9 cellular contexts compared by ENCODE assay signal in the genomic region with DNA sequence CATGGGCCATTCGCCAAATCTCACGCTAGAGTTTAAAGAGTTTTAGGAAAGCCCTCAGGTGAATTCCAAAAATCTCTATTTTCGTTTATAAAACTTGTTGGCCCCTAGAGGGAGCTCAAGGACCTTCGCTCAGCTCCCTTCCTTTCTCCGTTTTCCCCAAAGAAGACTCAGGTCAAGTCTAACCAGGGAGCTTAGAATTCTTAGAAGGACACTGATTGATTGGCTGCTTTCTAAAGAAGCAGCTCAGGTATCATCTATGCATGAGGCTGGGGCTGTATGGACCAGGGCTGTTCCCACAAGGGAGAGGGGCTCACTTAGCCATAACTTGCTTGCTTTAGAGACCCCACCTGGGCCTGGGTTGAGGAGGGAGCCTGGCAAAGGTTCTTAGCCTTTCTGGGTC. TPM values are rescaled to one million over a fixed set of nuclear protein-coding genes. Genes with fewer than 3 reads are reported as not detected.
DNase-seq lines count a peak whose midpoint lies in the region; ATAC-seq, FAIRE-seq and TF ChIP-seq lines count a peak whose summit lies in the region.
"Had no signal": no experiment of that assay in that cellular context is flagged by ENCODE, and none has a peak within 500 bp of the region (broad histone marks: within the 10 kb centered on the region; RNA-seq: fewer than 3 reads in every experiment).

No MANE protein-coding gene starts in this region.

- H3K36me3 Mint-ChIP-seq in CD14-positive monocyte (no peaks in the 10 kb centered on the region), neural crest cell (ENCODE audit: low read depth) (peaks cover 52% of the 10 kb centered on the region)

- TF ChIP-seq CTCF in CD14-positive monocyte (IDR thresholded peaks at IDR 0.05) (peak; percentile 80), RWPE2 (IDR thresholded peaks at IDR 0.05; ENCODE audit: poor library complexity, severe bottlenecking) (peak; percentile 89), neural crest cell (conservative IDR thresholded peaks at IDR 0.05) (peak; percentile 77)

- H3K9me3 ChIP-seq in RWPE2 (ENCODE audit: severe bottlenecking): no peaks in the 10 kb centered on the region

- H3K27ac Mint-ChIP-seq in CD14-positive monocyte (no peak overlapping the region), neural crest cell (ENCODE audit: unreplicated experiment) (no peak overlapping the region)

- no peaks in the 10 kb centered on the region for H3K27me3 ChIP-seq in RWPE2 (ENCODE audit: insufficient read depth, poor library complexity, severe bottlenecking)

- no peak overlapping the region for H3K4me3 ChIP-seq in RWPE2 (ENCODE audit: severe bottlenecking)

- peaks cover 97% of the 10 kb centered on the region for H3K36me3 ChIP-seq in RWPE2 (ENCODE audit: low read depth)

- H3K9me3 Mint-ChIP-seq in CD14-positive monocyte (peaks cover 2 to 6% (median 3%) of the 10 kb centered on the region in 7 donors), neural crest cell (no peaks in the 10 kb centered on the region)

- peaks cover 14% of the 10 kb centered on the region for H3K4me1 Mint-ChIP-seq in CD14-positive monocyte
- H3K4me1 Mint-ChIP-seq in neural crest cell: peaks cover 6% of the 10 kb centered on the region

- H3K4me3 Mint-ChIP-seq in CD14-positive monocyte: no peak overlapping the region
- no peak overlapping the region for H3K4me3 Mint-ChIP-seq in neural crest cell

- intact Hi-C loops in CD14-positive monocyte (cut with micrococcal nuclease): loop anchor here (5.0 kb wide), 1 partner anchor 208 kb away; no protein-coding TSS in a partner anchor

- peak; percentile 62 for FAIRE-seq in GM12892 (lab: Jason Lieb, UNC)

- no peaks in the 10 kb centered on the region for H3K4me1 ChIP-seq in RWPE2 (ENCODE audit: insufficient read depth, poor library complexity, severe bottlenecking)

- DNase-seq in CD14-positive monocyte (ENCODE audit: low spot score) (no peak), GM12892 (ENCODE audit: insufficient read length) (no peak), RWPE2 (ENCODE audit: low spot score) (no peak), neural crest cell (ENCODE audit: low read depth, low spot score) (peak; percentile 38)
- no peak for DNase-seq in activated CD8-positive, alpha-beta memory T cell treated with anti-CD3 and anti-CD28 coated beads, Interleukin-2, amount 50 U/mL, for 48 hours
- DNase-seq: left cardiac atrium had no signal

- H3K27ac ChIP-seq in RWPE2 (ENCODE audit: poor library complexity, severe bottlenecking): no peak overlapping the region

- H3K27me3 Mint-ChIP-seq in CD14-positive monocyte (ENCODE audit: low read depth in 3 of 3) (peaks cover 0 to 2% (median 0%) of the 10 kb centered on the region in 3 donors), neural crest cell (ENCODE audit: low read depth) (no peaks in the 10 kb centered on the region)

- TF ChIP-seq POLR2A in GM12892 (IDR thresholded peaks at IDR 0.05; ENCODE audit: low read depth, low read length): no peak

- ATAC-seq in HG03378 (IDR thresholded peaks at IDR 0.05; ENCODE audit: unreplicated experiment) (peak; percentile 58), RWPE2 (ENCODE audit: low read depth) (peak; percentile 64), esophagus mucosa (peak; percentile 62), HG03520 (IDR thresholded peaks at IDR 0.05; ENCODE audit: unreplicated experiment) (no peak)

RNA-seq across cellular contexts. Expression of gene DZIP1, which starts 20.5 kb away (rescaled TPM):
- polyA plus RNA-seq in CD14-positive monocyte: not detected
- polyA plus RNA-seq in GM12892 (2012; ENCODE audit: missing spikeins): 8.4 TPM
- total RNA-seq in esophagus mucosa (5.4 TPM), neural crest cell (71.0 and 71.1 TPM in 2 replicates)

RNA-seq across cellular contexts. Expression of gene DNAJC3, which starts 52.9 kb away (rescaled TPM):
- polyA plus RNA-seq in CD14-positive monocyte: 10 to 100 TPM; 22.3 to 27.6 TPM
- 13.7 TPM for polyA plus RNA-seq in GM12892 (2012; ENCODE audit: missing spikeins)
- total RNA-seq in esophagus mucosa (19.6 TPM), neural crest cell (17.5 and 18.3 TPM in 2 replicates)

Comparison
In these comparisons a context has a peak if more than half of its experiments do, and no peak if none do; other contexts are left out.
1. RNA of gene DZIP1, which starts 20.5 kb away (total RNA-seq): 71.0 to 71.1 TPM in neural crest cell; 5.4 TPM in esophagus mucosa (single experiment); every median in the first group is over 10 times any median in the second.
2. Peak in every context shown above with its lines, with median percentiles within 50 percentile points of each other: CTCF ChIP-seq.